In the genomic region with DNA sequence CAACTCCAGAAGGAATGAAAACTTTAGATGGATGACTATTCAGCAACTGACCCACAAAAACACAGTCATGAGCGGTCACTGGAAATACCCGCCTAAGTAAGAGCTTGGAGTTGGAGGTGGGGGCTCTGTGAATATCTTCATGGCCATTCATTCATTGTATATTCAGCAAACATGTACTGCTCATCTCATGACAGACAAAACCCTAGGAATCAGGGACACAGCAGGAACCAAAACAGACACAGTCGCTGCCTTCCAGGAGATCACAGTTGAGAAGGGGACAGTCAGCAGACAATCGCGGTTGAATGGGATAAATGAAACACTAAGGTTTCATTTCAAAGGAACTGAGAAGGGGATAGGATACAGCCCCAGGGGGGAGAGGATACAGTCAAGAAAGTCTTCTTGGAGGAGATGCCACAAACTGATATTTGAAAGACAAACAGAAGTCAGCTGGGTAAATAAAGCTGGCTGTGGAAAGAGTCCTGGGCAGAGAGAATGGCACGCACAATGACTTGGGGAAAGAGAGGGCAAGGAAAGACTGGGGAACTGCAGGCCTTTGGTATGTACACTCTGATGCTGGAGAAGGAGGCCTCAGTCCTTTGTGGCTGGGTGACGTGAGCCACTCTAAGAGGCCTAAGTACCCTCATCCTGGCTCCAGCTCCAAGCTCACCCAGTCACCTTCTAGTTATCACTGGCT, we compare ENCODE assay signal across 18 cellular contexts. TPM values are rescaled to one million over a fixed set of nuclear protein-coding genes. Genes with fewer than 3 reads are reported as not detected.
DNase-seq lines count a peak whose midpoint lies in the region; ATAC-seq and TF ChIP-seq lines count a peak whose summit lies in the region.
"Had no signal": no experiment of that assay in that cellular context is flagged by ENCODE, and none has a peak within 500 bp of the region (broad histone marks: within the 10 kb centered on the region; RNA-seq: fewer than 3 reads in every experiment).

No MANE protein-coding gene starts in this region.

- no peak overlapping the region for H3K27ac Mint-ChIP-seq in stimulated activated naive CD8-positive, alpha-beta T cell treated with anti-CD3 and anti-CD28 coated beads, Interleukin-15, amount 100 ng/mL, for 72 hours
- H3K27ac Mint-ChIP-seq: activated CD4-positive, alpha-beta T cell treated with anti-CD3 and anti-CD28 coated beads for 36 hours; B cell; T-helper 2 cell treated with Interferon-gamma antibody and Interleukin-4, amounts not matched to agents 5 μg/mL and 100 μg/mL, for 36 hours had no signal

- H3K4me3 Mint-ChIP-seq in stimulated activated naive CD8-positive, alpha-beta T cell treated with anti-CD3 and anti-CD28 coated beads, Interleukin-15, amount 100 ng/mL, for 72 hours = no peak overlapping the region
- H3K4me3 Mint-ChIP-seq: activated CD4-positive, alpha-beta T cell treated with anti-CD3 and anti-CD28 coated beads for 36 hours; B cell; T-helper 2 cell treated with Interferon-gamma antibody and Interleukin-4, amounts not matched to agents 5 μg/mL and 100 μg/mL, for 36 hours had no signal

- H3K9me3 ChIP-seq in HUES48 (ENCODE audit: control insufficient read depth, insufficient read depth, low read length) = no peaks in the 10 kb centered on the region
- no peaks in the 10 kb centered on the region for H3K9me3 ChIP-seq in spleen
- H3K9me3 ChIP-seq: thyroid gland had no signal

- WGBS in spleen, 5 donors = 85 to 93% (median 90%) methylated on average over 7 of the region's 7 CpGs

- intact Hi-C loops in spleen (cut with DNase I; ENCODE audit: low total_unique reads) = no loop called here

- peaks cover 6% of the 10 kb centered on the region; the same call in 1 of the 2 replicates for H3K4me1 ChIP-seq in HUES48 (ENCODE audit: control insufficient read depth, insufficient read depth, low read length)
- no peaks in the 10 kb centered on the region for H3K4me1 ChIP-seq in spleen

- no peak for ATAC-seq in stimulated activated naive CD8-positive, alpha-beta T cell treated with anti-CD3 and anti-CD28 coated beads, Interleukin-15, amount 100 ng/mL, for 72 hours
- no peak for ATAC-seq in GM21381 (IDR thresholded peaks at IDR 0.05; ENCODE audit: unreplicated experiment)
- ATAC-seq in SK-N-SH treated with all-trans-retinoic acid at 6 μM for 48 hours = no peak
- ATAC-seq: activated CD4-positive, alpha-beta T cell treated with anti-CD3 and anti-CD28 coated beads for 36 hours; left lobe of liver had no signal

- no peak overlapping the region for H3K9ac ChIP-seq in HUES48 (ENCODE audit: low read depth, low read length)

- no peaks in the 10 kb centered on the region for H3K9me3 Mint-ChIP-seq in stimulated activated naive CD8-positive, alpha-beta T cell treated with anti-CD3 and anti-CD28 coated beads, Interleukin-15, amount 100 ng/mL, for 72 hours
- H3K9me3 Mint-ChIP-seq: T-helper 2 cell treated with Interferon-gamma antibody and Interleukin-4, amounts not matched to agents 5 μg/mL and 100 μg/mL, for 36 hours had no signal

- H3K27ac ChIP-seq in HUES48 (ENCODE audit: low read depth, low read length) = peak overlapping the region; percentile 65
- H3K27ac ChIP-seq in VCaP = 0 out of 2 replicates have a peak overlapping the region, but pooled peaks have one; percentile 9
- H3K27ac ChIP-seq in spleen = peak overlapping the region in 5 of 8 donors; percentile 11 to 48 (median 18)
- H3K27ac ChIP-seq: HL-60, thyroid gland had no signal

- H3K4me3 ChIP-seq in HUES48 (ENCODE audit: low read depth, low read length) = no peak overlapping the region
- no peak overlapping the region for H3K4me3 ChIP-seq in spleen
- H3K4me3 ChIP-seq: thyroid gland had no signal

- no peaks in the 10 kb centered on the region for H3K36me3 ChIP-seq in HUES48 (ENCODE audit: control insufficient read depth, insufficient read depth, low read length)
- H3K36me3 ChIP-seq in spleen = no peaks in the 10 kb centered on the region
- H3K36me3 ChIP-seq: thyroid gland had no signal

- TF ChIP-seq POLR2A in spleen (IDR thresholded peaks at IDR 0.05) = no peak

- TF ChIP-seq CTCF in VCaP (conservative IDR thresholded peaks at IDR 0.05) (no peak), spleen (IDR thresholded peaks at IDR 0.05 in 8 of 11, conservative IDR thresholded peaks at IDR 0.05 in 3 of 11) (no peak)

- H3K4me1 Mint-ChIP-seq in stimulated activated naive CD8-positive, alpha-beta T cell treated with anti-CD3 and anti-CD28 coated beads, Interleukin-15, amount 100 ng/mL, for 72 hours = no peaks in the 10 kb centered on the region
- H3K4me1 Mint-ChIP-seq: activated CD4-positive, alpha-beta T cell treated with anti-CD3 and anti-CD28 coated beads for 36 hours; B cell had no signal

- peak; percentile 20 for DNase-seq in iPS-NIHi7 (ENCODE audit: extremely low spot score)
- no peak for DNase-seq in spleen
- DNase-seq in stimulated activated naive CD8-positive, alpha-beta T cell treated with anti-CD3 and anti-CD28 coated beads, Interleukin-15, amount 100 ng/mL, for 72 hours = no peak
- no peak for DNase-seq in NOMO-1 (lab: John Stamatoyannopoulos, UW; ENCODE audit: unreplicated experiment in 2 of 2)
- DNase-seq: activated CD4-positive, alpha-beta T cell treated with anti-CD3 and anti-CD28 coated beads for 36 hours; activated effector memory CD4-positive, alpha-beta T cell treated with anti-CD3 and anti-CD28 coated beads, Interleukin-2, amount 50 U/mL, for 16 hours; Karpas-422; NCI-H1092 treated with DMSO at 0.1 percent for 48 hours; NCI-H2227 treated with DMSO at 0.1 percent for 48 hours; thyroid gland had no signal

- no peaks in the 10 kb centered on the region for H3K27me3 Mint-ChIP-seq in stimulated activated naive CD8-positive, alpha-beta T cell treated with anti-CD3 and anti-CD28 coated beads, Interleukin-15, amount 100 ng/mL, for 72 hours
- H3K27me3 Mint-ChIP-seq: B cell had no signal

- H3K27me3 ChIP-seq in HUES48 (ENCODE audit: control insufficient read depth, insufficient read depth, low read length) (no peaks in the 10 kb centered on the region), spleen (replicated peaks in 1 of 7) (no peaks in the 10 kb centered on the region)
- H3K27me3 ChIP-seq: thyroid gland had no signal

TF ChIP-seq in SK-N-SH treated with all-trans-retinoic acid at 6 μM for 48 hours, 23 proteins besides CTCF, POLR2A, EP300 and RAD21 (continues in another document):
- TF ChIP-seq ARNTL (CRISPR knock-in tag; IDR thresholded peaks at IDR 0.05; ENCODE audit: borderline replicate concordance, low read depth) (no peak), PPARA (CRISPR knock-in tag; IDR thresholded peaks at IDR 0.05; ENCODE audit: borderline replicate concordance) (no peak), BACH2 (CRISPR knock-in tag; IDR thresholded peaks at IDR 0.05; ENCODE audit: borderline replicate concordance) (no peak), TSHZ2 (CRISPR knock-in tag; IDR thresholded peaks at IDR 0.05) (no peak), CSDC2 (CRISPR knock-in tag; IDR thresholded peaks at IDR 0.05) (no peak), ZC3H10 (CRISPR knock-in tag; IDR thresholded peaks at IDR 0.05) (no peak)
- TF ChIP-seq, protein P1, sequence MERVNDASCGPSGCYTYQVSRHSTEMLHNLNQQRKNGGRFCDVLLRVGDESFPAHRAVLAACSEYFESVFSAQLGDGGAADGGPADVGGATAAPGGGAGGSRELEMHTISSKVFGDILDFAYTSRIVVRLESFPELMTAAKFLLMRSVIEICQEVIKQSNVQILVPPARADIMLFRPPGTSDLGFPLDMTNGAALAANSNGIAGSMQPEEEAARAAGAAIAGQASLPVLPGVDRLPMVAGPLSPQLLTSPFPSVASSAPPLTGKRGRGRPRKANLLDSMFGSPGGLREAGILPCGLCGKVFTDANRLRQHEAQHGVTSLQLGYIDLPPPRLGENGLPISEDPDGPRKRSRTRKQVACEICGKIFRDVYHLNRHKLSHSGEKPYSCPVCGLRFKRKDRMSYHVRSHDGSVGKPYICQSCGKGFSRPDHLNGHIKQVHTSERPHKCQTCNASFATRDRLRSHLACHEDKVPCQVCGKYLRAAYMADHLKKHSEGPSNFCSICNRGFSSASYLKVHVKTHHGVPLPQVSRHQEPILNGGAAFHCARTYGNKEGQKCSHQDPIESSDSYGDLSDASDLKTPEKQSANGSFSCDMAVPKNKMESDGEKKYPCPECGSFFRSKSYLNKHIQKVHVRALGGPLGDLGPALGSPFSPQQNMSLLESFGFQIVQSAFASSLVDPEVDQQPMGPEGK (CRISPR knock-in tag; IDR thresholded peaks at IDR 0.05; ENCODE audit: borderline replicate concordance) = no peak

RNA-seq across cellular contexts. Expression of gene LMCD1, which starts 45.4 kb away (rescaled TPM):
- total RNA-seq in spleen = 100 to 1,000 TPM in 1 of 7 donors, 10 to 100 TPM in 6; 60.3 to 203 (median 81.5) TPM
- 10 to 100 TPM; 24.5 to 44.0 (median 33.2) TPM for polyA plus RNA-seq in spleen

Comparison
In these comparisons a context has a peak if more than half of its experiments do, and no peak if none do; other contexts are left out.
1. H3K27ac ChIP-seq: peak in every context shown above with its lines; median percentile 65 in HUES48; 18 in spleen; 9 in VCaP.